ENCODE assay signal across 24 cellular contexts in the genomic region with DNA sequence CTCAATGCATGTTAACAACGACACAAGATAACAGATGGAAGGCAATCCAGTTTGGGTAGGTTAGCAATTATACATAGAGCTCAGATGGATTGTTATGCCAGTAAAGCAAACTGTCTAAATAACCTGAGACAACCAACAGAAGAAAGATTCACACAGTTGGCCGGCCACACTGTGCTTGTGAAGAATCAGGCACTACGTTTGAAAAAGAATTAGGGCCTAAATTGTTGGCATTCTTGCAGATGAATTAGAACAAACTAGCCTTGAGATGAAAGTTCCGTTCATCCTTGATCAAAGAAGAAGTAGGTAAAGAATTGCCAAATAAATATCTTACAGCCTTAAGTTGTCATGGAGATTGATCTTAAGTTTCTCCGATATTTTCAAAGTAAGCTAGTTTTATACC.
"Had no signal": no experiment of that assay in that cellular context is flagged by ENCODE, and none has a peak within 500 bp of the region (broad histone marks: within the 10 kb centered on the region; RNA-seq: fewer than 3 reads in every experiment).

No MANE protein-coding gene starts in this region.

- H3K27me3 Mint-ChIP-seq: activated B cell treated with CpG ODN at 0.5 μM for 24 hours; activated CD4-positive, alpha-beta memory T cell treated with anti-CD3 and anti-CD28 coated beads, Interleukin-2, amount 10 ng/mL, durations not matched to agents 7 days and 5 days; activated CD4-positive, alpha-beta T cell treated with anti-CD3 and anti-CD28 coated beads, Interleukin-2, amount 10 ng/mL, durations not matched to agents 7 days and 5 days; activated naive CD8-positive, alpha-beta T cell; activated T-helper 17 cell treated with anti-CD3 and anti-CD28 coated beads, Interleukin-2, amount 50 U/mL, for 72 hours had no signal

- H3K4me3 ChIP-seq: cardiac muscle cell, SJSA1 had no signal

- DNase-seq: activated B cell treated with CpG ODN at 0.5 μM for 24 hours; activated CD4-positive, alpha-beta memory T cell treated with anti-CD3 and anti-CD28 coated beads, Interleukin-2, amount 10 ng/mL, durations not matched to agents 7 days and 5 days; activated CD4-positive, alpha-beta T cell treated with anti-CD3 and anti-CD28 coated beads, Interleukin-2, amount 10 ng/mL, durations not matched to agents 7 days and 5 days; activated gamma-delta T cell; activated naive CD4-positive, alpha-beta T cell treated with anti-CD3 and anti-CD28 coated beads for 36 hours; activated T-cell treated with anti-CD3 and anti-CD28 coated beads for 4 hours; activated T-cell treated with anti-CD3 and anti-CD28 coated beads, Interleukin-2, amount 50 U/mL, for 48 hours; amygdala; brain microvascular endothelial cell; Kasumi-1; NCI-H1048; NCI-H146; NCI-H2029; NCI-H2107; NCI-H524; PC-3; SHP77; SW 1271 had no signal

- H3K27me3 ChIP-seq: brain microvascular endothelial cell, cardiac muscle cell, SJSA1 had no signal

- H3K4me1 ChIP-seq: SJSA1 had no signal

- H3K27ac Mint-ChIP-seq: activated B cell treated with CpG ODN at 0.5 μM for 24 hours; activated CD4-positive, alpha-beta memory T cell treated with anti-CD3 and anti-CD28 coated beads, Interleukin-2, amount 10 ng/mL, durations not matched to agents 7 days and 5 days; activated CD4-positive, alpha-beta T cell treated with anti-CD3 and anti-CD28 coated beads, Interleukin-2, amount 10 ng/mL, durations not matched to agents 7 days and 5 days; activated naive CD4-positive, alpha-beta T cell treated with anti-CD3 and anti-CD28 coated beads for 36 hours; activated naive CD8-positive, alpha-beta T cell; activated T-helper 17 cell treated with anti-CD3 and anti-CD28 coated beads, Interleukin-2, amount 50 U/mL, for 72 hours had no signal

- H3K4me3 Mint-ChIP-seq: activated B cell treated with CpG ODN at 0.5 μM for 24 hours; activated CD4-positive, alpha-beta memory T cell treated with anti-CD3 and anti-CD28 coated beads, Interleukin-2, amount 10 ng/mL, durations not matched to agents 7 days and 5 days; activated CD4-positive, alpha-beta T cell treated with anti-CD3 and anti-CD28 coated beads, Interleukin-2, amount 10 ng/mL, durations not matched to agents 7 days and 5 days; activated naive CD4-positive, alpha-beta T cell treated with anti-CD3 and anti-CD28 coated beads for 36 hours; activated naive CD8-positive, alpha-beta T cell; activated T-helper 17 cell treated with anti-CD3 and anti-CD28 coated beads, Interleukin-2, amount 50 U/mL, for 72 hours had no signal

- H3K36me3 Mint-ChIP-seq: activated naive CD8-positive, alpha-beta T cell had no signal

- H3K9me3 ChIP-seq: SJSA1 had no signal

- H3K36me3 ChIP-seq: brain microvascular endothelial cell, cardiac muscle cell, SJSA1 had no signal

- H3K4me1 Mint-ChIP-seq: activated B cell treated with CpG ODN at 0.5 μM for 24 hours; activated CD4-positive, alpha-beta memory T cell treated with anti-CD3 and anti-CD28 coated beads, Interleukin-2, amount 10 ng/mL, durations not matched to agents 7 days and 5 days; activated CD4-positive, alpha-beta T cell treated with anti-CD3 and anti-CD28 coated beads, Interleukin-2, amount 10 ng/mL, durations not matched to agents 7 days and 5 days; activated T-helper 17 cell treated with anti-CD3 and anti-CD28 coated beads, Interleukin-2, amount 50 U/mL, for 72 hours had no signal

- H3K27ac ChIP-seq: brain microvascular endothelial cell, cardiac muscle cell, SJSA1 had no signal

- FAIRE-seq: colon, RCC 7860 had no signal
